In the genomic region with DNA sequence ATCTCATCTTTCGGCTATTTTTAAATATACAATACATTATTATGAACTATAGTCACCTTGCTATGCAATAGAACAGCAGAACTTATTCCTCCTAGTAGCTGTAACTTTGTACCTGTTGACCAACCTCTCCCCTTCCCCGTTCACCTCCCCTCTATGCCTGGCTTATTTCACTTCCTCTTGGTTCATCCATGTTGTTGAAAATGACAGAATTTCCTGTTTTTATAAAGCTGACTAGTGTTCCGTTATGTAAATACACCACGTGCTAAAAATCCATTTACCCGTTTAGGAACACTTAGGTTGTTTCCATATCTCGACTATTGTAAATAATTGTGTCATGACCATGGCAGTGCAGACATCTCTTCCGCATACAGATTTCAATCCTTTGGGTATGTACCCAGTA, we compare ENCODE assay signal across 1 cellular context.
TF ChIP-seq lines count a peak whose summit lies in the region.

No MANE protein-coding gene starts in this region.

TF ChIP-seq in endothelial cell of umbilical vein, 7 proteins besides CTCF, POLR2A, EP300 and RAD21:
- TF ChIP-seq, protein P1, sequence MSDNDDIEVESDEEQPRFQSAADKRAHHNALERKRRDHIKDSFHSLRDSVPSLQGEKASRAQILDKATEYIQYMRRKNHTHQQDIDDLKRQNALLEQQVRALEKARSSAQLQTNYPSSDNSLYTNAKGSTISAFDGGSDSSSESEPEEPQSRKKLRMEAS (IDR thresholded peaks at IDR 0.05; ENCODE audit: insufficient read depth, insufficient read length): no peak
- TF ChIP-seq POLR2AphosphoS5 (IDR thresholded peaks at IDR 0.05; ENCODE audit: insufficient read depth, low read depth, low read length) (no peak), MYC (IDR thresholded peaks at IDR 0.05; ENCODE audit: low read depth, low read length) (no peak), EZH2 (IDR thresholded peaks at IDR 0.05; ENCODE audit: borderline replicate concordance, low read depth, low read length, severe bottlenecking) (no peak)
